In genomic region chr4:150976478-150977118, GRCh38 we compare ENCODE assay signal across 17 cellular contexts. TPM values are rescaled to one million over a fixed set of nuclear protein-coding genes. Genes with fewer than 3 reads are reported as not detected.
A peak's percentile ranks its signal among the peaks of the same experiment; 100 is the strongest.
DNase-seq lines count a peak whose midpoint lies in the region; ATAC-seq, FAIRE-seq and TF ChIP-seq lines count a peak whose summit lies in the region.
"Had no signal": no experiment of that assay in that cellular context is flagged by ENCODE, and none has a peak within 500 bp of the region (broad histone marks: within the 10 kb centered on the region; RNA-seq: fewer than 3 reads in every experiment).

No MANE protein-coding gene starts in this region.

- TF ChIP-seq CTCF in heart left ventricle (IDR thresholded peaks at IDR 0.05) (no peak), right atrium auricular region (IDR thresholded peaks at IDR 0.05) (no peak), Loucy (conservative IDR thresholded peaks at IDR 0.05; ENCODE audit: low read length) (peak; percentile 33; the same call in 1 of the 2 replicates), K562 (IDR thresholded peaks at IDR 0.05 in 2 of 3, conservative IDR thresholded peaks at IDR 0.05 in 1 of 3; ENCODE audit: insufficient read depth in 2 of 3, low read depth in 1 of 3, low read length in 3 of 3) (peak; percentile 38 to 48 (median 48)), upper lobe of right lung (IDR thresholded peaks at IDR 0.05) (no peak)

- H3K9me3 ChIP-seq in heart left ventricle: no peaks in the 10 kb centered on the region
- no peaks in the 10 kb centered on the region for H3K9me3 ChIP-seq in right atrium auricular region
- no peaks in the 10 kb centered on the region for H3K9me3 ChIP-seq in Loucy (ENCODE audit: insufficient read depth, low read depth, low read length)
- no peaks in the 10 kb centered on the region for H3K9me3 ChIP-seq in K562 (replicated peaks; ENCODE audit: control insufficient read depth, insufficient read depth, low read depth, low read length)
- H3K9me3 ChIP-seq in upper lobe of right lung: no peaks in the 10 kb centered on the region
- H3K9me3 ChIP-seq: left ventricle myocardium inferior, Peyer's patch had no signal

- DNase-seq in heart left ventricle (no peak), right atrium auricular region (ENCODE audit: low spot score) (no peak), K562 (ENCODE audit: extremely low read depth in 1 of 4, low spot score in 3 of 4) (peak; percentile 17 to 45 (median 30)), upper lobe of right lung (no peak), A172 (ENCODE audit: low spot score) (no peak)
- DNase-seq: activated B cell treated with CpG ODN at 0.5 μM for 24 hours; activated T-cell treated with anti-CD3 and anti-CD28 coated beads, Interleukin-2, amount 50 U/mL, for 4 hours; effector memory CD8-positive, alpha-beta T cell; IMR-90; left ventricle myocardium inferior; occipital lobe; Peyer's patch; spleen had no signal

- H4K20me1 ChIP-seq in Loucy (ENCODE audit: insufficient read depth, low read length, poor library complexity, severe bottlenecking) (peaks cover 10% of the 10 kb centered on the region), K562 (replicated peaks; ENCODE audit: control insufficient read depth, insufficient read depth, low read length) (peaks cover 4% of the 10 kb centered on the region)

- FAIRE-seq in K562 (lab: Jason Lieb, UNC): peak; percentile 32
- FAIRE-seq: astrocyte had no signal

- H3K9me1 ChIP-seq in K562 (ENCODE audit: control insufficient read depth, insufficient read depth, low read length): no peaks in the 10 kb centered on the region

- H3K79me2 ChIP-seq in Loucy (ENCODE audit: insufficient read depth, low read length): peaks cover 87% of the 10 kb centered on the region
- peaks cover 94% of the 10 kb centered on the region for H3K79me2 ChIP-seq in K562 (ENCODE audit: control insufficient read depth, insufficient read depth, low read length)

- no peak for TF ChIP-seq POLR2A in heart left ventricle (IDR thresholded peaks at IDR 0.05)
- no peak for TF ChIP-seq POLR2A in K562 (conservative IDR thresholded peaks at IDR 0.05)

- POLR2A ChIA-PET in K562 (lab: Yijun Ruan, JAX): no interaction called here

- no peaks in the 10 kb centered on the region for H3K9me2 ChIP-seq in Loucy (replicated peaks; ENCODE audit: low read depth, low read length)

- H3F3A ChIP-seq in Loucy (ENCODE audit: low read depth): no peaks in the 10 kb centered on the region

- no peak overlapping the region for H3K27ac ChIP-seq in heart left ventricle
- H3K27ac ChIP-seq in right atrium auricular region: no peak overlapping the region
- no peak overlapping the region for H3K27ac ChIP-seq in K562 (ENCODE audit: extremely low read depth, low read depth, low read length)
- H3K27ac ChIP-seq in upper lobe of right lung: no peak overlapping the region
- H3K27ac ChIP-seq: left ventricle myocardium inferior, Peyer's patch, spleen had no signal

- ATAC-seq in heart left ventricle: peak; percentile 32 to 70 (median 60)
- peak; percentile 95 for ATAC-seq in K562
- ATAC-seq in upper lobe of right lung: peak; percentile 76
- no peak for ATAC-seq in HG03159 (IDR thresholded peaks at IDR 0.05; ENCODE audit: unreplicated experiment)
- no peak for ATAC-seq in GM21723 (IDR thresholded peaks at IDR 0.05; ENCODE audit: unreplicated experiment)
- ATAC-seq: activated T-cell treated with anti-CD3 and anti-CD28 coated beads, Interleukin-2, amount 50 U/mL, for 4 hours; effector memory CD8-positive, alpha-beta T cell had no signal

- H3K4me1 ChIP-seq in heart left ventricle (peaks cover 0 to 14% (median 1%) of the 10 kb centered on the region in 12 donors), right atrium auricular region (peaks cover 0 to 6% of the 10 kb centered on the region in 2 donors), Loucy (ENCODE audit: insufficient read depth, low read length, poor library complexity, severe bottlenecking) (peaks cover 37% of the 10 kb centered on the region), K562 (replicated peaks in 1 of 2; ENCODE audit: control insufficient read depth in 2 of 2, insufficient read depth in 2 of 2, low read length in 2 of 2) (peaks cover 0 to 2% of the 10 kb centered on the region in 2 experiments; a peak in 1 of 5 replicates), upper lobe of right lung (peaks cover 14% of the 10 kb centered on the region)

- H3K9ac ChIP-seq in Loucy (ENCODE audit: low read depth, low read length, poor library complexity, severe bottlenecking): no peak overlapping the region
- H3K9ac ChIP-seq in K562 (ENCODE audit: insufficient read depth in 1 of 2, low read depth in 2 of 2, low read length in 2 of 2): no peak overlapping the region; a peak in 1 of 4 replicates

- H2AFZ ChIP-seq in Loucy (ENCODE audit: low read length) (no peak overlapping the region), K562 (ENCODE audit: low read depth, low read length) (no peak overlapping the region)

- in situ Hi-C loops in K562 (cut with MboI): no loop called here

- CTCF ChIA-PET in K562 (lab: Yijun Ruan, JAX; ENCODE audit: low intra/inter-chr PET ratio): no interaction called here

- intact Hi-C loops in heart left ventricle (cut with DNase I) (no loop called here), K562 (cut with micrococcal nuclease) (no loop called here), upper lobe of right lung (cut with DNase I) (no loop called here)

- TF ChIP-seq EP300 in K562 (IDR thresholded peaks at IDR 0.05; ENCODE audit: low read length): no peak

- no peaks in the 10 kb centered on the region for H3K36me3 ChIP-seq in heart left ventricle
- H3K36me3 ChIP-seq in right atrium auricular region: no peaks in the 10 kb centered on the region
- no peaks in the 10 kb centered on the region for H3K36me3 ChIP-seq in Loucy (ENCODE audit: insufficient read depth, low read length)
- H3K36me3 ChIP-seq in K562 (ENCODE audit: control insufficient read depth, insufficient read depth, low read length): no peaks in the 10 kb centered on the region
- H3K36me3 ChIP-seq in upper lobe of right lung: no peaks in the 10 kb centered on the region
- H3K36me3 ChIP-seq: left ventricle myocardium inferior, Peyer's patch had no signal

- TF ChIP-seq RAD21 in K562 (CRISPR knock-in tag; conservative IDR thresholded peaks at IDR 0.05 in 1 of 2, IDR thresholded peaks at IDR 0.05 in 1 of 2): peak in 1 of 2 experiments; percentile 34; a peak in 2 of 4 replicates

- H3K27me3 ChIP-seq in heart left ventricle: no peaks in the 10 kb centered on the region
- no peaks in the 10 kb centered on the region for H3K27me3 ChIP-seq in right atrium auricular region
- no peaks in the 10 kb centered on the region for H3K27me3 ChIP-seq in Loucy (ENCODE audit: insufficient read depth, low read length, poor library complexity, severe bottlenecking)
- no peaks in the 10 kb centered on the region for H3K27me3 ChIP-seq in K562 (ENCODE audit: control insufficient read depth in 2 of 2, insufficient read depth in 2 of 2, low read length in 2 of 2)
- no peaks in the 10 kb centered on the region for H3K27me3 ChIP-seq in upper lobe of right lung
- H3K27me3 ChIP-seq: Peyer's patch, spleen had no signal

- no peak overlapping the region for H3K4me2 ChIP-seq in Loucy (ENCODE audit: low read depth, low read length, poor library complexity, severe bottlenecking)
- no peak overlapping the region; the same call in 1 of the 2 replicates for H3K4me2 ChIP-seq in K562 (ENCODE audit: insufficient read depth, low read length)

- H3K4me3 ChIP-seq in heart left ventricle: no peak overlapping the region
- H3K4me3 ChIP-seq in right atrium auricular region: no peak overlapping the region
- H3K4me3 ChIP-seq in Loucy (ENCODE audit: low read length, poor library complexity, severe bottlenecking): no peak overlapping the region
- H3K4me3 ChIP-seq in K562: no peak overlapping the region
- H3K4me3 ChIP-seq in upper lobe of right lung: no peak overlapping the region
- H3K4me3 ChIP-seq: left ventricle myocardium inferior, Peyer's patch, spleen had no signal

- WGBS in heart left ventricle, 4 donors: 74 to 79% (median 76%) methylated on average over 11 of the region's 11 CpGs
- WGBS in K562 (ENCODE audit: insufficient coverage, low coverage, missing lambda C conversion rate): 63% methylated on average over 11 of the region's 11 CpGs

- no TSS peak for BruUV-seq in K562 (replicated peaks; lab: Mats Ljungman, UMichigan)

TF ChIP-seq in K562, 482 proteins besides CTCF, POLR2A, EP300 and RAD21 (continues in another document):
- TF ChIP-seq EHMT2 (IDR thresholded peaks at IDR 0.05): peak; percentile 57; the same call in 1 of the 2 replicates
- 0 out of 2 replicates have a peak, but pooled peaks have one; percentile 15 for TF ChIP-seq CREM (IDR thresholded peaks at IDR 0.05; ENCODE audit: low read depth)
- TF ChIP-seq CBX1 (IDR thresholded peaks at IDR 0.05; ENCODE audit: low read depth): 0 out of 2 replicates have a peak, but pooled peaks have one; percentile 30
- no peak for TF ChIP-seq KAT2B (IDR thresholded peaks at IDR 0.05; ENCODE audit: low read depth, low read length)
- TF ChIP-seq CC2D1A (IDR thresholded peaks at IDR 0.05): 0 out of 2 replicates have a peak, but pooled peaks have one; percentile 28
- TF ChIP-seq THRAP3 (IDR thresholded peaks at IDR 0.05; ENCODE audit: borderline replicate concordance): 0 out of 2 replicates have a peak, but pooled peaks have one; percentile 66

RNA-seq across cellular contexts. Expression of gene LRBA, which starts 38.5 kb away (rescaled TPM):
- total RNA-seq in heart left ventricle (10 to 100 TPM; 16.7 to 35.1 (median 25.6) TPM), right atrium auricular region (10 to 100 TPM; 20.8 to 37.7 TPM), K562 (2014; rRNA removed) (55.5 and 60.2 TPM in 2 replicates), K562 (2014; rRNA removed; fragmentation: Illumina TruSeq; extraction: Trizol) (88.7 and 92.7 TPM in 2 replicates), K562 (2015; rRNA removed; fragmentation: Illumina TruSeq; extraction: Trizol) (82.6 and 87.3 TPM in 2 replicates), K562 (2021) (63.0 and 65.9 TPM in 2 replicates), upper lobe of right lung (39.9 TPM)
- polyA plus RNA-seq in heart left ventricle (1 to 10 TPM; 6.5 to 9.7 TPM), K562 (2011; rRNA removed) (36.8 and 46.1 TPM in 2 replicates), K562 (2014; fragmentation: Illumina TruSeq; extraction: Trizol) (46.8 and 59.7 TPM in 2 replicates), K562 (2014; fragmentation: Nextera tagmentation; extraction: Ambion mirVana) (10 to 100 TPM; 24.2 to 32.1 TPM), K562 (2014; rRNA removed) (31.9 and 34.4 TPM in 2 replicates)
- 104 and 363 TPM in 2 replicates for total RNA-seq in K562 (2011; cell fraction: chromatin; rRNA removed; ENCODE audit: low replicate concordance)
- total RNA-seq in K562 (2011; cell fraction: nucleolus; rRNA removed): 53.9 and 87.2 TPM in 2 replicates
- 148 and 201 TPM in 2 replicates for total RNA-seq in K562 (2011; cell fraction: nucleoplasm; rRNA removed)
- 29.9 and 41.2 TPM in 2 replicates for polyA plus RNA-seq in K562 (2011; cell fraction: cytosol; rRNA removed)
- 32.0 and 38.6 TPM in 2 replicates for polyA plus RNA-seq in K562 (2011; cell fraction: nucleus; rRNA removed)
- 42.7 and 50.5 TPM in 2 replicates for polyA plus RNA-seq in K562 (2012)
- 341 and 347 TPM in 2 replicates for polyA minus RNA-seq in K562 (2011; rRNA and poly(A)+ RNA removed)
- polyA minus RNA-seq in K562 (2011; cell fraction: cytosol; rRNA and poly(A)+ RNA removed): 82.8 and 105 TPM in 2 replicates
- polyA minus RNA-seq in K562 (2011; cell fraction: nucleus; rRNA and poly(A)+ RNA removed): 202 and 311 TPM in 2 replicates
- 25.9 and 27.4 TPM in 2 replicates for total RNA-seq in A172 (2014; rRNA removed; shearing (Covaris generic))

Comparison
In these comparisons a context has a peak if more than half of its experiments do, and no peak if none do; other contexts are left out.
1. ATAC-seq: peak in heart left ventricle (4 of 4), K562 (single experiment) and upper lobe of right lung (single experiment); none in HG03159 (single experiment) and GM21723 (single experiment).
2. DNase-seq: peak in K562 (4 of 4); none in heart left ventricle (0 of 5), right atrium auricular region (single experiment), upper lobe of right lung (single experiment) and A172 (single experiment).
3. CTCF ChIP-seq: peak in Loucy (single experiment) and K562 (3 of 3); none in heart left ventricle (0 of 12), right atrium auricular region (0 of 2) and upper lobe of right lung (single experiment).